ENCODE assay signal across 8 cellular contexts in the genomic region with DNA sequence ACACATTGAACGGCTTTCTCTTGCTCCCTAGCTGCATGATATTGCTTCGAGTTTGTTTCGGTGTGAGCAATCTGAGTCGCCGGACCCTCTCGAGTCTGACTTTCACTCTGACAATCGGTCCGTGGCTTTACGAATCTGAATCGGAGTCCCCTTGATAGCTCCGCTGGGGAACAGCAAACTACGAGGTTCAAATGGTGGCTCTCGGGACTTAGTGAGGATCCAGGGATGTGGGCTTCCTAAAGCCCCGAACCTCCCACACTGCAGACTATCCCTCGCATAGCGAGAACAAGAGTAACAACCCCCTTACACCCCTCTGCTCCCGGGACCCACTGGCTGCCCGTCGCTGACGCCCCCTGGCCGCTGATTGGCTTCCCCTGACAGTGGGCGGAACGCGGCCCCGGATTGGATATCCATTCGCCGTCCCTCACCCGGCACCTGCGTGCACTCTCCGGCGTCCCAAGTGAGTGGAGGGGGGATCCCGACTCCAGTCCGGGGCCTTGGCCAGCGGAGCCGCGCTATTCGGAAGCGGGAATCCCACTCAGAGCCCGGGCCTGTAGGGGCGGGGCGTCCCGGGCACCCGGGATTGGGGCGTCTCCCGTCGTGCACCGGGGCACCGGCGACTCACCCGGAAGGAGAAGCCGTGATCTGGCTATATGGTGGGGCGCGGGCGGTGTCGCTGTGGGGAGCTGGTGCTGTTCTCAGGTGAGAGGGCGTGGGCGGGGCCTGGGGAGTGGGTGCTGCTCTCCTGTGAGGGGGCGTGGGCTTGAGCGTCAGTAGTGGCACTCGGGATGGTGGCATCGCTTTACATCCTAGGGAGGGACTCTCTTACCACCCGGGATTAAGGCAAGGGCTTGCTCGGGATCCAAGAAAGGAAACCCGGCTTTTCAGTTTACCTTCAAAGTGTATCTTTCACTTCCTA. TPM values are rescaled to one million over a fixed set of nuclear protein-coding genes. Genes with fewer than 3 reads are reported as not detected.
DNase-seq lines count a peak whose midpoint lies in the region; ATAC-seq and TF ChIP-seq lines count a peak whose summit lies in the region.

A gene with protein sequence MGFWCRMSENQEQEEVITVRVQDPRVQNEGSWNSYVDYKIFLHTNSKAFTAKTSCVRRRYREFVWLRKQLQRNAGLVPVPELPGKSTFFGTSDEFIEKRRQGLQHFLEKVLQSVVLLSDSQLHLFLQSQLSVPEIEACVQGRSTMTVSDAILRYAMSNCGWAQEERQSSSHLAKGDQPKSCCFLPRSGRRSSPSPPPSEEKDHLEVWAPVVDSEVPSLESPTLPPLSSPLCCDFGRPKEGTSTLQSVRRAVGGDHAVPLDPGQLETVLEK (plus strand): TSS at position 630 of the 919 bp plus-strand sequence. CDS start 4,278 bp downstream, outside the sequence.

- DNase-seq in BJ (ENCODE audit: low read depth), result no peak
- DNase-seq in GM19238 (ENCODE audit: insufficient read length, low spot score), result peak; percentile 67
- peak; percentile 98 for DNase-seq in NCI-H510A treated with DMSO at 0.1 percent for 48 hours (lab: John Stamatoyannopoulos, UW)
- peak; percentile 86 to 92 for DNase-seq in activated CD4-positive, alpha-beta T cell treated with anti-CD3 and anti-CD28 coated beads for 24 hours (ENCODE audit: low read depth in 2 of 2)
- DNase-seq in chondrocyte (ENCODE audit: low spot score), result peak; percentile 95
- peak; percentile 72 for DNase-seq in kidney glomerular epithelial cell (lab: John Stamatoyannopoulos, UW)
- DNase-seq in stimulated activated CD4-positive, alpha-beta T cell treated with anti-CD3 and anti-CD28 coated beads, Interleukin-1b, Interleukin-23, amount 100 ng/mL, for 24 hours (ENCODE audit: low read depth in 4 of 4, low spot score in 1 of 4), result peak; percentile 82 to 94 (median 85)

- no peaks in the 10 kb centered on the region for H3K27me3 Mint-ChIP-seq in chondrocyte (ENCODE audit: low read depth)

- TF ChIP-seq CTCF in BJ (IDR thresholded peaks at IDR 0.05; ENCODE audit: insufficient read depth, low read depth, low read length) (0 out of 2 replicates have a peak, but pooled peaks have one; percentile 4), chondrocyte (IDR thresholded peaks at IDR 0.05) (peak; percentile 46)

- no peaks in the 10 kb centered on the region for H3K36me3 ChIP-seq in BJ (ENCODE audit: control insufficient read depth, insufficient read depth, low read length)

- H3K36me3 Mint-ChIP-seq in chondrocyte (ENCODE audit: low read depth), result peaks cover 4% of the 10 kb centered on the region

- no peaks in the 10 kb centered on the region for H3K27me3 ChIP-seq in BJ (ENCODE audit: control insufficient read depth, insufficient read depth, low read length)

- peak within 1 kb of the TSS; percentile 90 for H3K4me3 Mint-ChIP-seq in chondrocyte (ENCODE audit: unreplicated experiment)

- H3K27ac Mint-ChIP-seq in chondrocyte (ENCODE audit: unreplicated experiment), result peak within 1 kb of the TSS; percentile 87

- POLR2A ChIA-PET in BJ (lab: Charles Lee), result no interaction called here

- CTCF ChIA-PET in BJ (lab: Yijun Ruan, JAX), result interaction anchor here (0.7 to 2.0 kb wide), 14 partner anchors 9 to 129 kb away, joined by 3 to 6 read pairs (median 4); no protein-coding TSS in a partner anchor

- peak; percentile 74 for ATAC-seq in HG03439 (IDR thresholded peaks at IDR 0.05; ENCODE audit: unreplicated experiment)

- peak within 1 kb of the TSS; percentile 80 for H3K4me3 ChIP-seq in BJ (ENCODE audit: low read depth, low read length)

- H3K9me3 Mint-ChIP-seq in chondrocyte (ENCODE audit: low read depth), result no peaks in the 10 kb centered on the region

- peaks cover 36% of the 10 kb centered on the region for H3K4me1 Mint-ChIP-seq in chondrocyte (ENCODE audit: low read depth)

RNA-seq across cellular contexts. Expression of the gene that starts here (rescaled TPM):
- 23.5 and 27.3 TPM in 2 replicates for polyA plus RNA-seq in BJ (2011; rRNA removed)
- 12.0 and 16.9 TPM in 2 replicates for polyA minus RNA-seq in BJ (2011; rRNA and poly(A)+ RNA removed)
- total RNA-seq in chondrocyte, result 22.3 to 24.7 TPM (median 22.5 TPM) in 3 replicates
